In the genomic region with DNA sequence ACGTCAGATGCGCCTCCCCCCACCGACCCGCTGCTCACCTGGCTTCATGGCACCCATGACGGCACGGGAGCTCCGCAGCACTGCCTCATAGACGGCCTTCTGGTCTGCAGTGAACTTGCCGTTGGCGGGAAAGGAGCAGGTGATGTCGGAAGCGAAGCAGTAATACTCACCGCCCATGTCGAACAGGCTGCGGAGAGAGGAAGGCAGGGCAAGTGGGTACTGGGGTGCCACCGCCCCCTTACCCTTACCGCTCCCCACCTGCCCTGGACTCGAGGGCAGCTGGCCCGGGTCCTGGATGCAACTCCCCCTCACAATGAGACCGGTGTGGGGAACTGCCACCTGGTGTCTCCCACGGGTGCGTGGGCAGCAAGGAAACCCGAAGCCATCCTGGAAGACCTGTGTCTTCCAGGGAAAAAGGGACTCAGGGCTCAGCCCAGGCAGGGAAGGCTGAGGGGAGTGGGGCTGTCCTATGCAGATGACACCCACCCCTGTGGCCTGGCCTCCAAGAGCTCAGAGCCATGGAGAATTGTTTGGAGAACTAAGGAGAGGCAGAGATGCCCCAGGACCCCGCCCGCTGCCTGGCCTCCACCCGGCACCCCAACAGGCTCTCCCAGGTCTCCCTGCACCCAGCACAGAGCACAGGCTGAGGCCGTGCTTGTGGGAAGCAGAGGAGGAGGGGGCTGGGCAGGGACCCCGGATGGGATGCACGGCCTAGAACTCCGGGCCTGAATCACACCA, we compare ENCODE assay signal across 17 cellular contexts. TPM values are rescaled to one million over a fixed set of nuclear protein-coding genes. Genes with fewer than 3 reads are reported as not detected.
DNase-seq lines count a peak whose midpoint lies in the region; ATAC-seq and TF ChIP-seq lines count a peak whose summit lies in the region.
"Had no signal": no experiment of that assay in that cellular context is flagged by ENCODE, and none has a peak within 500 bp of the region (broad histone marks: within the 10 kb centered on the region; RNA-seq: fewer than 3 reads in every experiment).

No MANE protein-coding gene starts in this region.

- H3K4me1 Mint-ChIP-seq in chondrocyte (ENCODE audit: low read depth): peaks cover 4% of the 10 kb centered on the region

- TF ChIP-seq CTCF in SK-N-SH (IDR thresholded peaks at IDR 0.05) (no peak), chondrocyte (IDR thresholded peaks at IDR 0.05) (no peak), lower lobe of right lung (IDR thresholded peaks at IDR 0.05) (no peak), spleen (IDR thresholded peaks at IDR 0.05 in 8 of 11, conservative IDR thresholded peaks at IDR 0.05 in 3 of 11) (no peak)

- H3K79me2 ChIP-seq in SK-N-SH (ENCODE audit: insufficient read depth) (no peaks in the 10 kb centered on the region), Karpas-422 (ENCODE audit: low read length) (no peaks in the 10 kb centered on the region)

- no peaks in the 10 kb centered on the region for H3K36me3 ChIP-seq in SK-N-SH (replicated peaks in 1 of 2; ENCODE audit: control insufficient read depth in 1 of 2, insufficient read depth in 2 of 2, low read length in 1 of 2)
- peaks cover 10% of the 10 kb centered on the region for H3K36me3 ChIP-seq in lower lobe of right lung
- H3K36me3 ChIP-seq in spleen: peaks cover 0 to 38% (median 3%) of the 10 kb centered on the region in 6 donors
- no peaks in the 10 kb centered on the region for H3K36me3 ChIP-seq in Karpas-422 (ENCODE audit: insufficient read depth, low read length)
- H3K36me3 ChIP-seq: MG63 had no signal

- H3K4me3 ChIP-seq in SK-N-SH (ENCODE audit: low read depth in 2 of 2, low read length in 1 of 2) (no peak overlapping the region), lower lobe of right lung (no peak overlapping the region), spleen (no peak overlapping the region), Karpas-422 (ENCODE audit: low read length) (no peak overlapping the region)
- H3K4me3 ChIP-seq: BLaER1 treated with 17β-estradiol and CSF1 and Interleukin-3, amounts not matched to agents 10 nM and 100 nM; MG63 had no signal

- H3K4me1 ChIP-seq in SK-N-SH (ENCODE audit: control insufficient read depth in 1 of 2, insufficient read depth in 2 of 2, low read depth in 1 of 2, low read length in 1 of 2) (peaks cover 0 to 6% of the 10 kb centered on the region in 2 experiments; a peak in 1 of 4 replicates), lower lobe of right lung (peaks cover 30% of the 10 kb centered on the region), spleen (peaks cover 0 to 18% (median 7%) of the 10 kb centered on the region in 6 donors), Karpas-422 (ENCODE audit: low read length) (no peaks in the 10 kb centered on the region)

- H3K9me3 Mint-ChIP-seq in chondrocyte (ENCODE audit: low read depth): no peaks in the 10 kb centered on the region

- TF ChIP-seq EP300 in SK-N-SH (IDR thresholded peaks at IDR 0.05; ENCODE audit: borderline replicate concordance in 1 of 2, low read depth in 1 of 2, low read length in 1 of 2): no peak

- H3K4me2 ChIP-seq in SK-N-SH: no peak overlapping the region
- H3K4me2 ChIP-seq in Karpas-422 (ENCODE audit: low read depth, low read length, poor library complexity, severe bottlenecking): no peak overlapping the region
- H3K4me2 ChIP-seq: BLaER1 treated with 17β-estradiol and CSF1 and Interleukin-3, amounts not matched to agents 10 nM and 100 nM had no signal

- no peaks in the 10 kb centered on the region for H3K27me3 ChIP-seq in SK-N-SH (ENCODE audit: insufficient read depth)
- H3K27me3 ChIP-seq in lower lobe of right lung (ENCODE audit: low read depth): no peaks in the 10 kb centered on the region
- no peaks in the 10 kb centered on the region for H3K27me3 ChIP-seq in spleen (replicated peaks in 1 of 7)
- no peaks in the 10 kb centered on the region for H3K27me3 ChIP-seq in Karpas-422 (ENCODE audit: low read length)
- H3K27me3 ChIP-seq: BLaER1 treated with 17β-estradiol and CSF1 and Interleukin-3, amounts not matched to agents 10 nM and 100 nM; MG63 had no signal

- DNase-seq in SK-N-SH: peak; percentile 23
- peak; percentile 90 for DNase-seq in chondrocyte (ENCODE audit: low spot score)
- DNase-seq in lower lobe of right lung: peak; percentile 40
- peak; percentile 64 for DNase-seq in spleen
- no peak for DNase-seq in kidney tubule cell (ENCODE audit: low spot score)
- DNase-seq in Karpas-422: no peak
- DNase-seq in NCI-H2081 (lab: John Stamatoyannopoulos, UW): no peak
- DNase-seq: KG1, MG63, NCI-H1092 treated with DMSO at 0.1 percent for 48 hours, NCI-H2171, NCI-H446 treated with DMSO at 0.1 percent for 48 hours, NCI-H774, SHP77 had no signal

- H3K9me3 ChIP-seq in SK-N-SH (no peaks in the 10 kb centered on the region), lower lobe of right lung (no peaks in the 10 kb centered on the region), spleen (no peaks in the 10 kb centered on the region), Karpas-422 (ENCODE audit: low read length) (no peaks in the 10 kb centered on the region)
- H3K9me3 ChIP-seq: BLaER1 treated with 17β-estradiol and CSF1 and Interleukin-3, amounts not matched to agents 10 nM and 100 nM; MG63 had no signal

- no peak overlapping the region for H3K27ac Mint-ChIP-seq in chondrocyte (ENCODE audit: unreplicated experiment)

- H3K36me3 Mint-ChIP-seq in chondrocyte (ENCODE audit: low read depth): no peaks in the 10 kb centered on the region

- intact Hi-C loops in lower lobe of right lung (cut with DNase I) (no loop called here), spleen (cut with DNase I; ENCODE audit: low total_unique reads) (no loop called here)

- H3K9me2 ChIP-seq in SK-N-SH: no peaks in the 10 kb centered on the region
- no peaks in the 10 kb centered on the region for H3K9me2 ChIP-seq in Karpas-422 (replicated peaks; ENCODE audit: insufficient read depth, low read length)

- H2AFZ ChIP-seq in SK-N-SH (ENCODE audit: low read depth) (no peak overlapping the region), Karpas-422 (ENCODE audit: low read length) (no peak overlapping the region)

- no peaks in the 10 kb centered on the region for H3K27me3 Mint-ChIP-seq in chondrocyte (ENCODE audit: low read depth)

- ATAC-seq in SK-N-SH treated with all-trans-retinoic acid at 6 μM for 48 hours (no peak), lower lobe of right lung (no peak)
- ATAC-seq: Panc1 had no signal

- 91% methylated on average over 17 of the region's 30 CpGs for WGBS in SK-N-SH (ENCODE audit: low lambda C conversion rate)
- 92 to 95% (median 94%) methylated on average over 25 to 30 of the region's 30 CpGs for WGBS in spleen, 5 donors

- H3K27ac ChIP-seq in SK-N-SH (ENCODE audit: low read depth in 2 of 2, low read length in 1 of 2): no peak overlapping the region
- H3K27ac ChIP-seq in lower lobe of right lung: no peak overlapping the region
- no peak overlapping the region for H3K27ac ChIP-seq in spleen
- H3K27ac ChIP-seq in Karpas-422 (ENCODE audit: low read length): no peak overlapping the region

- H3K4me3 Mint-ChIP-seq in chondrocyte (ENCODE audit: unreplicated experiment): no peak overlapping the region

- no peak for TF ChIP-seq POLR2A in spleen (IDR thresholded peaks at IDR 0.05)

- H4K20me1 ChIP-seq in SK-N-SH (ENCODE audit: insufficient read depth): no peaks in the 10 kb centered on the region
- H4K20me1 ChIP-seq in Karpas-422 (ENCODE audit: insufficient read depth, low read depth, low read length): peaks cover 5% of the 10 kb centered on the region; the same call in 1 of the 2 replicates

- no peaks in the 10 kb centered on the region for H3F3A ChIP-seq in SK-N-SH (replicated peaks; ENCODE audit: insufficient read depth)

- H3K9ac ChIP-seq in SK-N-SH (no peak overlapping the region), Karpas-422 (ENCODE audit: low read length) (no peak overlapping the region)

- POLR2A ChIA-PET in SK-N-SH (lab: Yijun Ruan, JAX): no interaction called here

- TF ChIP-seq RAD21 in SK-N-SH (IDR thresholded peaks at IDR 0.05; ENCODE audit: low read length): no peak

- CTCF ChIA-PET in SK-N-SH (lab: Yijun Ruan, JAX): interaction anchor here (0.8 to 22.5 kb wide), 6 partner anchors 9 to 376 kb away, joined by 3 to 511 read pairs (median 4); no protein-coding TSS in a partner anchor

TF ChIP-seq in SK-N-SH, 30 proteins besides CTCF, POLR2A, EP300 and RAD21 (continues in another document):
- TF ChIP-seq MXI1 (IDR thresholded peaks at IDR 0.05; ENCODE audit: low read depth, low read length) (no peak), GATA2 (CRISPR knock-in tag; IDR thresholded peaks at IDR 0.05) (no peak)

TF ChIP-seq in SK-N-SH treated with all-trans-retinoic acid at 6 μM for 48 hours, 23 proteins besides CTCF, POLR2A, EP300 and RAD21 (continues in another document):
- TF ChIP-seq OSR1 (CRISPR knock-in tag; IDR thresholded peaks at IDR 0.05): no peak
- TF ChIP-seq ZNF8 (CRISPR knock-in tag; IDR thresholded peaks at IDR 0.05): no peak
- no peak for TF ChIP-seq RARB (CRISPR knock-in tag; IDR thresholded peaks at IDR 0.05)
- no peak for TF ChIP-seq ZNF70 (CRISPR knock-in tag; IDR thresholded peaks at IDR 0.05)
- TF ChIP-seq TCF4 (CRISPR knock-in tag; IDR thresholded peaks at IDR 0.05; ENCODE audit: borderline replicate concordance): no peak
- TF ChIP-seq POU6F1 (CRISPR knock-in tag; IDR thresholded peaks at IDR 0.05; ENCODE audit: borderline replicate concordance, low read depth): no peak
- no peak for TF ChIP-seq ZNF565 (CRISPR knock-in tag; conservative IDR thresholded peaks at IDR 0.05; ENCODE audit: low read depth)
- TF ChIP-seq SNAI2 (CRISPR knock-in tag; IDR thresholded peaks at IDR 0.05): no peak

RNA-seq across cellular contexts. Expression of gene CEBPG, which starts 28.3 kb away (rescaled TPM):
- polyA plus RNA-seq in SK-N-SH (2012; rRNA removed) (9.1 and 9.5 TPM in 2 replicates), spleen (10 to 100 TPM in 1 of 3 donors, 1 to 10 TPM in 2; 9.3 to 15.6 (median 9.9) TPM)
- polyA plus RNA-seq in SK-N-SH (2012; cell fraction: cytosol; rRNA removed): 10.7 and 12.3 TPM in 2 replicates
- polyA plus RNA-seq in SK-N-SH (2012; cell fraction: nucleus; rRNA removed): 6.8 and 9.6 TPM in 2 replicates
- total RNA-seq in chondrocyte (16.3 to 54.4 TPM (median 50.2 TPM) in 3 replicates), lower lobe of right lung (29.6 TPM), spleen (10 to 100 TPM; 14.2 to 21.1 (median 16.5) TPM)
- total RNA-seq in Karpas-422 (2014; rRNA removed; shearing (Covaris generic); ENCODE audit: low replicate concordance): 42.7 and 47.3 TPM in 2 replicates

Comparison
In these comparisons a context has a peak if more than half of its experiments do, and no peak if none do; other contexts are left out.
1. DNase-seq: peak in SK-N-SH (single experiment), chondrocyte (single experiment), lower lobe of right lung (single experiment) and spleen (single experiment); none in kidney tubule cell (single experiment), Karpas-422 (single experiment) and NCI-H2081 (0 of 2).